In the genomic region with DNA sequence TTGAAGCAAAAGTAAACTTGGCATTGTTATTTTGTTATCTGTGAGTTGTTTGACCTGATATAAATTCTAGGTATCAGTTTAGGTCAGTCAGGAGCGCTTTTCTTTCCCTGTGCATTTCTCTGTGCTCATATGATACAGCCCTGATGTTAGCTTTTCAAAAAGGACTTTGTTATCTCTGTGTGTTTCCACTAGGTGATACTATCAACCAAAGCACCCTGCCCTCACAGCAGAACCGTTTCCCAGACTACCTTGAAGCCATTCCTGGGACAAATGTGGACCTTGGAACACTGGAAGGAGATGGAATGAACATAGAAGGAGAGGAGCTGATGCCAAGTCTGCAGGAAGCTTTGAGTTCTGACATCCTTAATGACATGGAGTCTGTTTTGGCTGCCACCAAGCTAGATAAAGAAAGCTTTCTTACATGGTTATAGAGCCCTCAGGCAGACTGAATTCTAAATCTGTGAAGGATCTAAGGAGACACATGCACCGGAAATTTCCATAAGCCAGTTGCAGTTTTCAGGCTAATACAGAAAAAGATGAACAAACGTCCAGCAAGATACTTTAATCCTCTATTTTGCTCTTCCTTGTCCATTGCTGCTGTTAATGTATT, we compare ENCODE assay signal across 22 cellular contexts.
DNase-seq lines count a peak whose midpoint lies in the region; ATAC-seq, FAIRE-seq and TF ChIP-seq lines count a peak whose summit lies in the region.
"Had no signal": no experiment of that assay in that cellular context is flagged by ENCODE, and none has a peak within 500 bp of the region (broad histone marks: within the 10 kb centered on the region; RNA-seq: fewer than 3 reads in every experiment).

No MANE protein-coding gene starts in this region.

- no peak for FAIRE-seq in small intestine (lab: Jason Lieb, UNC)

- TF ChIP-seq CTCF in LNCaP clone FGC (IDR thresholded peaks at IDR 0.05; ENCODE audit: control insufficient read depth, extremely low read depth, insufficient read depth) (no peak), VCaP (conservative IDR thresholded peaks at IDR 0.05) (no peak; the same call in 1 of the 2 replicates), GM10248 (IDR thresholded peaks at IDR 0.05; ENCODE audit: control extremely low read depth, extremely low read depth, low read depth, missing control alignments) (no peak)

- intact Hi-C loops in left colon (cut with DNase I, micrococcal nuclease) = no loop called here

- peak; percentile 82 for ATAC-seq in left colon
- ATAC-seq: GM23338; naive thymus-derived CD4-positive, alpha-beta T cell had no signal

- H3K4me3 ChIP-seq in LNCaP clone FGC (ENCODE audit: low read depth, low read length) = peak overlapping the region; percentile 20; the same call in 1 of the 2 replicates
- no peak overlapping the region for H3K4me3 ChIP-seq in small intestine (ENCODE audit: low read depth in 1 of 2, low read length in 2 of 2)
- H3K4me3 ChIP-seq: GM23338, heart left ventricle, lung, prostate gland, skin epidermis had no signal

- POLR2A ChIA-PET in GM10248 (lab: Yijun Ruan, JAX) = no interaction called here

- no peaks in the 10 kb centered on the region for H3K9me3 ChIP-seq in small intestine (ENCODE audit: control insufficient read depth, low read depth)
- H3K9me3 ChIP-seq: heart left ventricle, prostate gland had no signal

- H3K36me3 ChIP-seq in small intestine (ENCODE audit: control insufficient read depth in 2 of 2, insufficient read depth in 2 of 2, low read length in 2 of 2) = no peaks in the 10 kb centered on the region
- H3K36me3 ChIP-seq: prostate gland had no signal

- H3K4me1 ChIP-seq in small intestine (ENCODE audit: control insufficient read depth in 2 of 2, insufficient read depth in 1 of 2, low read depth in 1 of 2, low read length in 1 of 2) = no peaks in the 10 kb centered on the region

- DNase-seq in LNCaP clone FGC (ENCODE audit: low read depth) = no peak
- DNase-seq in left colon = no peak
- DNase-seq in small intestine = peak; percentile 86
- DNase-seq in activated effector memory CD4-positive, alpha-beta T cell treated with anti-CD3 and anti-CD28 coated beads, Interleukin-2, amount 50 U/mL, for 16 hours = no peak
- DNase-seq in activated gamma-delta T cell treated with Interleukin-2 at 50 U/mL for 16 hours = no peak
- DNase-seq in GM10248 (ENCODE audit: extremely low spot score) = no peak
- DNase-seq: activated CD4-positive, alpha-beta T cell treated with anti-CD3 and anti-CD28 coated beads, Interleukin-2, amount 50 U/mL, for 48 hours; activated naive CD4-positive, alpha-beta T cell; activated T-cell treated with anti-CD3 and anti-CD28 coated beads for 4 hours; CD8-positive, alpha-beta memory T cell; heart left ventricle; KBM-7; naive thymus-derived CD4-positive, alpha-beta T cell; NCI-H1092 treated with DMSO at 0.1 percent for 48 hours; NCI-H2081 treated with DMSO at 0.1 percent for 48 hours; NCI-H524 treated with DMSO at 0.1 percent for 48 hours; SHP77 had no signal

- WGBS in small intestine, 3 donors = 18 to 42% (median 24%) methylated on average over 4 of the region's 4 CpGs

- H3K27ac ChIP-seq in VCaP (peak overlapping the region; percentile 94), small intestine (ENCODE audit: low read depth in 1 of 2, low read length in 1 of 2) (no peak overlapping the region)
- H3K27ac ChIP-seq: heart left ventricle, prostate gland had no signal

- no peaks in the 10 kb centered on the region for H3K27me3 ChIP-seq in small intestine (ENCODE audit: control insufficient read depth in 2 of 2, insufficient read depth in 2 of 2, low read length in 2 of 2)
- H3K27me3 ChIP-seq: heart left ventricle had no signal

- CTCF ChIA-PET in GM10248 (lab: Yijun Ruan, JAX) = interaction anchor here (1.0 kb wide), 1 partner anchor 350 kb away, joined by 3 read pairs; no protein-coding TSS in a partner anchor
